ENCODE assay signal across 13 cellular contexts in the genomic region with DNA sequence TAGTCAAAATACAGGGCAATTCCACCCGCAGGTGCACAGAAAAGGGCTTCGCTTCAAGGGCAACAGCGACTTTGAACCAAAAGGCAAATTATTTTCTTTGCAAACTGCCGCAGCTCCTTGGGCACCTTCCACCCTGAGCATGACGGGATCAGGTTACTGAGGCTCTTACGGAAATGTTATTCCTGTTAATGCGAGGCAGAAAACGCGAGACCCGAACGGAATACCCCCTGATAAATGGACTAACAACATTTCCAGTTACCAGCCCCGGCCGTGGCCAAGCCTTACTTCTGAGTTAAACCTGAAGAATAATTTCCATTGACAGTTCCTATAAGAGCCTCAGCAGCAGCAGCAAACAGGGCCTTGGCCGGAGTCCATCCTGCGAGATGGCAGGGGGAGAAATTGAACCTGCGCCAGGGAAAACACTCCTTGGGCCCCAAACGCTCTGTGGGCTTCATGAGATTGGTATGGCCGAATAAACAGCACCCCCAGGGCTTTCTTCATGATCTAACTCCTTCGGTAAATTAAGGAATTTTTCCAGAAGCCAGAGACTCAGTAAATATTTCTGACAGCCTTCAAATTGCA.
DNase-seq lines count a peak whose midpoint lies in the region; ATAC-seq and TF ChIP-seq lines count a peak whose summit lies in the region.
"Had no signal": no experiment of that assay in that cellular context is flagged by ENCODE, and none has a peak within 500 bp of the region (broad histone marks: within the 10 kb centered on the region; RNA-seq: fewer than 3 reads in every experiment).

No MANE protein-coding gene starts in this region.

- CTCF ChIA-PET in activated CD4-positive, alpha-beta memory T cell treated with anti-CD3 and anti-CD28 coated beads, Interleukin-2, amount 10 ng/mL, durations not matched to agents 7 days and 5 days (lab: Charles Lee) = no interaction called here

- ATAC-seq in psoas muscle = no peak
- no peak for ATAC-seq in GM18502 (IDR thresholded peaks at IDR 0.05; ENCODE audit: poor library complexity, unreplicated experiment)

- POLR2A ChIA-PET in activated CD4-positive, alpha-beta memory T cell treated with anti-CD3 and anti-CD28 coated beads, Interleukin-2, amount 10 ng/mL, durations not matched to agents 7 days and 5 days (lab: Charles Lee) = no interaction called here

- TF ChIP-seq CTCF in psoas muscle (IDR thresholded peaks at IDR 0.05) = no peak

- H3K27me3 Mint-ChIP-seq in activated CD4-positive, alpha-beta memory T cell treated with anti-CD3 and anti-CD28 coated beads, Interleukin-2, amount 10 ng/mL, durations not matched to agents 7 days and 5 days = no peaks in the 10 kb centered on the region

- H3K27ac ChIP-seq in psoas muscle = no peak overlapping the region
- H3K27ac ChIP-seq: skin epidermis had no signal

- no peaks in the 10 kb centered on the region for H3K27me3 ChIP-seq in psoas muscle (ENCODE audit: insufficient read depth in 3 of 3, low read length in 2 of 3)

- H3K4me1 ChIP-seq in psoas muscle = peaks cover 8% of the 10 kb centered on the region

- no peak overlapping the region for H3K27ac Mint-ChIP-seq in activated CD4-positive, alpha-beta memory T cell treated with anti-CD3 and anti-CD28 coated beads, Interleukin-2, amount 10 ng/mL, durations not matched to agents 7 days and 5 days
- H3K27ac Mint-ChIP-seq: activated CD4-positive, alpha-beta T cell treated with anti-CD3 and anti-CD28 coated beads, Interleukin-2, amount 10 ng/mL, durations not matched to agents 24 days and 14 days; CD14-positive monocyte; IgD-negative memory B cell had no signal

- intact Hi-C loops in psoas muscle (cut with DNase I) = no loop called here

- peak overlapping the region; percentile 49 for H3K4me3 ChIP-seq in psoas muscle
- H3K4me3 ChIP-seq: skin epidermis had no signal

- H3K4me1 Mint-ChIP-seq in activated CD4-positive, alpha-beta memory T cell treated with anti-CD3 and anti-CD28 coated beads, Interleukin-2, amount 10 ng/mL, durations not matched to agents 7 days and 5 days = no peaks in the 10 kb centered on the region
- H3K4me1 Mint-ChIP-seq: activated CD4-positive, alpha-beta T cell treated with anti-CD3 and anti-CD28 coated beads, Interleukin-2, amount 10 ng/mL, durations not matched to agents 24 days and 14 days had no signal

- H3K36me3 Mint-ChIP-seq in activated CD4-positive, alpha-beta memory T cell treated with anti-CD3 and anti-CD28 coated beads, Interleukin-2, amount 10 ng/mL, durations not matched to agents 7 days and 5 days (ENCODE audit: low read depth) = no peaks in the 10 kb centered on the region

- H3K4me3 Mint-ChIP-seq in activated CD4-positive, alpha-beta memory T cell treated with anti-CD3 and anti-CD28 coated beads, Interleukin-2, amount 10 ng/mL, durations not matched to agents 7 days and 5 days = no peak overlapping the region
- H3K4me3 Mint-ChIP-seq: activated CD4-positive, alpha-beta T cell treated with anti-CD3 and anti-CD28 coated beads, Interleukin-2, amount 10 ng/mL, durations not matched to agents 24 days and 14 days; CD14-positive monocyte; IgD-negative memory B cell had no signal

- DNase-seq in DMS79 treated with DMSO at 0.1 percent for 48 hours (lab: John Stamatoyannopoulos, UW) (peak; percentile 96), NCI-H226 (peak; percentile 18), dedifferentiated amniotic fluid mesenchymal stem cell (ENCODE audit: extremely low spot score) (peak; percentile 17), psoas muscle (no peak), NCI-H510A treated with DMSO at 0.1 percent for 48 hours (lab: John Stamatoyannopoulos, UW) (no peak)
- DNase-seq in activated CD4-positive, alpha-beta memory T cell treated with anti-CD3 and anti-CD28 coated beads, Interleukin-2, amount 10 ng/mL, durations not matched to agents 7 days and 5 days = no peak
- no peak for DNase-seq in activated CD8-positive, alpha-beta memory T cell treated with anti-CD3 and anti-CD28 coated beads for 24 hours
- DNase-seq: activated CD4-positive, alpha-beta T cell treated with anti-CD3 and anti-CD28 coated beads, Interleukin-2, amount 10 ng/mL, durations not matched to agents 24 days and 14 days; GOT3 had no signal

- H3K9me3 Mint-ChIP-seq in activated CD4-positive, alpha-beta memory T cell treated with anti-CD3 and anti-CD28 coated beads, Interleukin-2, amount 10 ng/mL, durations not matched to agents 7 days and 5 days = no peaks in the 10 kb centered on the region
- H3K9me3 Mint-ChIP-seq: activated CD4-positive, alpha-beta T cell treated with anti-CD3 and anti-CD28 coated beads, Interleukin-2, amount 10 ng/mL, durations not matched to agents 24 days and 14 days; IgD-negative memory B cell had no signal

- no peaks in the 10 kb centered on the region for H3K9me3 ChIP-seq in psoas muscle

- 29 to 36% (median 30%) methylated on average over 19 of the region's 19 CpGs for WGBS in psoas muscle, 3 donors

- no peaks in the 10 kb centered on the region for H3K36me3 ChIP-seq in psoas muscle (ENCODE audit: insufficient read depth in 1 of 2, low read depth in 1 of 2)

Comparison
In these comparisons a context has a peak if more than half of its experiments do, and no peak if none do; other contexts are left out.
1. DNase-seq: peak in DMS79 treated with DMSO at 0.1 percent for 48 hours (single experiment), NCI-H226 (single experiment) and dedifferentiated amniotic fluid mesenchymal stem cell (single experiment); none in psoas muscle (0 of 2), activated CD4-positive, alpha-beta memory T cell treated with anti-CD3 and anti-CD28 coated beads, Interleukin-2, amount 10 ng/mL, durations not matched to agents 7 days and 5 days (single experiment), activated CD8-positive, alpha-beta memory T cell treated with anti-CD3 and anti-CD28 coated beads for 24 hours (single experiment) and NCI-H510A treated with DMSO at 0.1 percent for 48 hours (single experiment).